1 cellular context compared by ENCODE assay signal in genomic region chr17:82020874-82021727, GRCh38.
TF ChIP-seq lines count a peak whose summit lies in the region.

No MANE protein-coding gene starts in this region.

TF ChIP-seq in K562, 482 proteins besides CTCF, POLR2A, EP300 and RAD21:
- TF ChIP-seq POU5F1 (IDR thresholded peaks at IDR 0.05; ENCODE audit: borderline replicate concordance, low read depth, low read length, partially characterized antibody) (no peak), KDM5B (IDR thresholded peaks at IDR 0.05; ENCODE audit: insufficient replicate concordance, low read depth, low read length) (peak; percentile 8), MAZ (CRISPR knock-in tag; conservative IDR thresholded peaks at IDR 0.05 in 1 of 2, IDR thresholded peaks at IDR 0.05 in 1 of 2) (0 out of 4 replicates have a peak, but pooled peaks of 1 of the 2 experiments have one; percentile 16), SP1 (CRISPR knock-in tag; IDR thresholded peaks at IDR 0.05) (0 out of 2 replicates have a peak, but pooled peaks have one; percentile 38), ZC3H4 (CRISPR knock-in tag; IDR thresholded peaks at IDR 0.05; ENCODE audit: borderline replicate concordance) (0 out of 2 replicates have a peak, but pooled peaks have one; percentile 55), ZFX (CRISPR knock-in tag; IDR thresholded peaks at IDR 0.05) (0 out of 2 replicates have a peak, but pooled peaks have one; percentile 16), CTBP1 (IDR thresholded peaks at IDR 0.05; ENCODE audit: borderline replicate concordance) (peak; percentile 26; the same call in 1 of the 2 replicates), CREM (IDR thresholded peaks at IDR 0.05; ENCODE audit: low read depth) (peak; percentile 23; the same call in 1 of the 2 replicates), TFAP4 (CRISPR knock-in tag; IDR thresholded peaks at IDR 0.05; ENCODE audit: borderline replicate concordance) (0 out of 2 replicates have a peak, but pooled peaks have one; percentile 8), STAG1 (CRISPR knock-in tag; IDR thresholded peaks at IDR 0.05; ENCODE audit: borderline replicate concordance) (peak; percentile 65; the same call in 1 of the 2 replicates), SMC3 (conservative IDR thresholded peaks at IDR 0.05; ENCODE audit: insufficient read depth, low read depth, low read length) (0 out of 2 replicates have a peak, but pooled peaks have one; percentile 17), MTA3 (IDR thresholded peaks at IDR 0.05; ENCODE audit: borderline replicate concordance) (no peak), TAF15 (IDR thresholded peaks at IDR 0.05; ENCODE audit: low read depth, low read length) (no peak)
- TF ChIP-seq, protein P1, sequence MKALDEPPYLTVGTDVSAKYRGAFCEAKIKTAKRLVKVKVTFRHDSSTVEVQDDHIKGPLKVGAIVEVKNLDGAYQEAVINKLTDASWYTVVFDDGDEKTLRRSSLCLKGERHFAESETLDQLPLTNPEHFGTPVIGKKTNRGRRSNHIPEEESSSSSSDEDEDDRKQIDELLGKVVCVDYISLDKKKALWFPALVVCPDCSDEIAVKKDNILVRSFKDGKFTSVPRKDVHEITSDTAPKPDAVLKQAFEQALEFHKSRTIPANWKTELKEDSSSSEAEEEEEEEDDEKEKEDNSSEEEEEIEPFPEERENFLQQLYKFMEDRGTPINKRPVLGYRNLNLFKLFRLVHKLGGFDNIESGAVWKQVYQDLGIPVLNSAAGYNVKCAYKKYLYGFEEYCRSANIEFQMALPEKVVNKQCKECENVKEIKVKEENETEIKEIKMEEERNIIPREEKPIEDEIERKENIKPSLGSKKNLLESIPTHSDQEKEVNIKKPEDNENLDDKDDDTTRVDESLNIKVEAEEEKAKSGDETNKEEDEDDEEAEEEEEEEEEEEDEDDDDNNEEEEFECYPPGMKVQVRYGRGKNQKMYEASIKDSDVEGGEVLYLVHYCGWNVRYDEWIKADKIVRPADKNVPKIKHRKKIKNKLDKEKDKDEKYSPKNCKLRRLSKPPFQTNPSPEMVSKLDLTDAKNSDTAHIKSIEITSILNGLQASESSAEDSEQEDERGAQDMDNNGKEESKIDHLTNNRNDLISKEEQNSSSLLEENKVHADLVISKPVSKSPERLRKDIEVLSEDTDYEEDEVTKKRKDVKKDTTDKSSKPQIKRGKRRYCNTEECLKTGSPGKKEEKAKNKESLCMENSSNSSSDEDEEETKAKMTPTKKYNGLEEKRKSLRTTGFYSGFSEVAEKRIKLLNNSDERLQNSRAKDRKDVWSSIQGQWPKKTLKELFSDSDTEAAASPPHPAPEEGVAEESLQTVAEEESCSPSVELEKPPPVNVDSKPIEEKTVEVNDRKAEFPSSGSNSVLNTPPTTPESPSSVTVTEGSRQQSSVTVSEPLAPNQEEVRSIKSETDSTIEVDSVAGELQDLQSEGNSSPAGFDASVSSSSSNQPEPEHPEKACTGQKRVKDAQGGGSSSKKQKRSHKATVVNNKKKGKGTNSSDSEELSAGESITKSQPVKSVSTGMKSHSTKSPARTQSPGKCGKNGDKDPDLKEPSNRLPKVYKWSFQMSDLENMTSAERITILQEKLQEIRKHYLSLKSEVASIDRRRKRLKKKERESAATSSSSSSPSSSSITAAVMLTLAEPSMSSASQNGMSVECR (CRISPR knock-in tag; IDR thresholded peaks at IDR 0.05), result peak; percentile 59
- TF ChIP-seq, protein P2, sequence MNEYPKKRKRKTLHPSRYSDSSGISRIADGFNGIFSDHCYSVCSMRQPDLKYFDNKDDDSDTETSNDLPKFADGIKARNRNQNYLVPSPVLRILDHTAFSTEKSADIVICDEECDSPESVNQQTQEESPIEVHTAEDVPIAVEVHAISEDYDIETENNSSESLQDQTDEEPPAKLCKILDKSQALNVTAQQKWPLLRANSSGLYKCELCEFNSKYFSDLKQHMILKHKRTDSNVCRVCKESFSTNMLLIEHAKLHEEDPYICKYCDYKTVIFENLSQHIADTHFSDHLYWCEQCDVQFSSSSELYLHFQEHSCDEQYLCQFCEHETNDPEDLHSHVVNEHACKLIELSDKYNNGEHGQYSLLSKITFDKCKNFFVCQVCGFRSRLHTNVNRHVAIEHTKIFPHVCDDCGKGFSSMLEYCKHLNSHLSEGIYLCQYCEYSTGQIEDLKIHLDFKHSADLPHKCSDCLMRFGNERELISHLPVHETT (CRISPR knock-in tag; conservative IDR thresholded peaks at IDR 0.05 in 1 of 2, IDR thresholded peaks at IDR 0.05 in 1 of 2), result 0 out of 4 replicates have a peak, but pooled peaks of 1 of the 2 experiments have one; percentile 17
